ENCODE assay signal across 1 cellular context in genomic region chr14:99286761-99287160, GRCh38.
TF ChIP-seq lines count a peak whose summit lies in the region.

No MANE protein-coding gene starts in this region.

TF ChIP-seq in GM23338, 12 proteins besides CTCF, POLR2A, EP300 and RAD21 (continued from another document):
- TF ChIP-seq, protein P1, sequence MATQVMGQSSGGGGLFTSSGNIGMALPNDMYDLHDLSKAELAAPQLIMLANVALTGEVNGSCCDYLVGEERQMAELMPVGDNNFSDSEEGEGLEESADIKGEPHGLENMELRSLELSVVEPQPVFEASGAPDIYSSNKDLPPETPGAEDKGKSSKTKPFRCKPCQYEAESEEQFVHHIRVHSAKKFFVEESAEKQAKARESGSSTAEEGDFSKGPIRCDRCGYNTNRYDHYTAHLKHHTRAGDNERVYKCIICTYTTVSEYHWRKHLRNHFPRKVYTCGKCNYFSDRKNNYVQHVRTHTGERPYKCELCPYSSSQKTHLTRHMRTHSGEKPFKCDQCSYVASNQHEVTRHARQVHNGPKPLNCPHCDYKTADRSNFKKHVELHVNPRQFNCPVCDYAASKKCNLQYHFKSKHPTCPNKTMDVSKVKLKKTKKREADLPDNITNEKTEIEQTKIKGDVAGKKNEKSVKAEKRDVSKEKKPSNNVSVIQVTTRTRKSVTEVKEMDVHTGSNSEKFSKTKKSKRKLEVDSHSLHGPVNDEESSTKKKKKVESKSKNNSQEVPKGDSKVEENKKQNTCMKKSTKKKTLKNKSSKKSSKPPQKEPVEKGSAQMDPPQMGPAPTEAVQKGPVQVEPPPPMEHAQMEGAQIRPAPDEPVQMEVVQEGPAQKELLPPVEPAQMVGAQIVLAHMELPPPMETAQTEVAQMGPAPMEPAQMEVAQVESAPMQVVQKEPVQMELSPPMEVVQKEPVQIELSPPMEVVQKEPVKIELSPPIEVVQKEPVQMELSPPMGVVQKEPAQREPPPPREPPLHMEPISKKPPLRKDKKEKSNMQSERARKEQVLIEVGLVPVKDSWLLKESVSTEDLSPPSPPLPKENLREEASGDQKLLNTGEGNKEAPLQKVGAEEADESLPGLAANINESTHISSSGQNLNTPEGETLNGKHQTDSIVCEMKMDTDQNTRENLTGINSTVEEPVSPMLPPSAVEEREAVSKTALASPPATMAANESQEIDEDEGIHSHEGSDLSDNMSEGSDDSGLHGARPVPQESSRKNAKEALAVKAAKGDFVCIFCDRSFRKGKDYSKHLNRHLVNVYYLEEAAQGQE (IDR thresholded peaks at IDR 0.05; ENCODE audit: unreplicated experiment) = no peak
- TF ChIP-seq ZNF331 (CRISPR knock-in tag; IDR thresholded peaks at IDR 0.05; ENCODE audit: low read depth) = no peak
- TF ChIP-seq EZH2phosphoT487 (IDR thresholded peaks at IDR 0.05; ENCODE audit: unreplicated experiment) = no peak
